ENCODE assay signal across 1 cellular context in genomic region chr16:56611281-56611833, GRCh38.
TF ChIP-seq lines count a peak whose summit lies in the region.

No MANE protein-coding gene starts in this region.

TF ChIP-seq in GM23338, 12 proteins besides CTCF, POLR2A, EP300 and RAD21 (continued from another document):
- TF ChIP-seq ZNF462 (CRISPR knock-in tag; IDR thresholded peaks at IDR 0.05): no peak
